In the genomic region with DNA sequence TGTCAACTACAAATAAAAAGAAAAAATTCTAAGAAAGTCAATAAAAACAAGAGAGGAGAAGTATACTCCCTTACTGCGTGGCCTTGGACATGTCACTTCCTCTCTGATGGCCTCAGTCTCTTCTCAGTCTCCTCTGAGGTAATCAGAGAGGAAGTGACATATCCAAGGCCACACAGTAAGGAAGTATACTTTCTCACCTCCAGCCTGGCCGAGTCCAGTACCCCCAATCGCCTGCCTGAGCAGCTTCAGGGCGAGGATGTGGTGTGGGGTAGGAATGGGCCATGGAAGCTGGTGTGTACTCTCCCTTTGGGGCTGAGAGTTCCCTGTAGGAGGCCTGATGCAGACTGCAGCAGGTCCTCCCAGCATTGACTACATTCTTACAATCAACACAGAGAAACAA, we compare ENCODE assay signal across 9 cellular contexts. TPM values are rescaled to one million over a fixed set of nuclear protein-coding genes. Genes with fewer than 3 reads are reported as not detected.
DNase-seq lines count a peak whose midpoint lies in the region; ATAC-seq and TF ChIP-seq lines count a peak whose summit lies in the region.
"Had no signal": no experiment of that assay in that cellular context is flagged by ENCODE, and none has a peak within 500 bp of the region (broad histone marks: within the 10 kb centered on the region; RNA-seq: fewer than 3 reads in every experiment).

No MANE protein-coding gene starts in this region.

- no peaks in the 10 kb centered on the region for H3K9me3 Mint-ChIP-seq in CD4-positive, CD25-positive, alpha-beta regulatory T cell
- H3K9me3 Mint-ChIP-seq in central memory CD8-positive, alpha-beta T cell, result no peaks in the 10 kb centered on the region

- peak; percentile 83 to 87 for ATAC-seq in CD4-positive, CD25-positive, alpha-beta regulatory T cell (ENCODE audit: low read depth in 2 of 2)
- peak; percentile 55 for ATAC-seq in GM18909 (IDR thresholded peaks at IDR 0.05; ENCODE audit: poor library complexity, unreplicated experiment)
- ATAC-seq in central memory CD8-positive, alpha-beta T cell (replicated peaks; ENCODE audit: extremely low read depth, poor library complexity, severe bottlenecking), result peak; percentile 74
- ATAC-seq in GM21360 (IDR thresholded peaks at IDR 0.05; ENCODE audit: unreplicated experiment), result no peak

- H3K27ac Mint-ChIP-seq in CD4-positive, CD25-positive, alpha-beta regulatory T cell, result peak overlapping the region; percentile 82 to 96 (median 95)
- peak overlapping the region; percentile 19 for H3K27ac Mint-ChIP-seq in central memory CD8-positive, alpha-beta T cell (ENCODE audit: low read depth)

- H3K36me3 Mint-ChIP-seq in CD4-positive, CD25-positive, alpha-beta regulatory T cell, result no peaks in the 10 kb centered on the region
- peaks cover 3% of the 10 kb centered on the region for H3K36me3 Mint-ChIP-seq in central memory CD8-positive, alpha-beta T cell (ENCODE audit: insufficient read depth)

- DNase-seq in CD4-positive, CD25-positive, alpha-beta regulatory T cell, result peak in 2 of 3 donors; percentile 55 to 84
- DNase-seq in NB4 (ENCODE audit: low read depth), result peak; percentile 79
- no peak for DNase-seq in central memory CD8-positive, alpha-beta T cell (ENCODE audit: low spot score in 2 of 2)
- no peak for DNase-seq in stimulated activated CD4-positive, alpha-beta T cell treated with anti-CD3 and anti-CD28 coated beads, Interleukin-4, amount 100 ng/mL, for 1 hour
- no peak for DNase-seq in DMS53 (lab: John Stamatoyannopoulos, UW)
- no peak for DNase-seq in amygdala (lab: John Stamatoyannopoulos, UW)
- DNase-seq: stimulated activated CD8-positive, alpha-beta memory T cell treated with anti-CD3 and anti-CD28 coated beads, Interleukin-4, amount 100 ng/mL, for 48 hours had no signal

- peak overlapping the region; percentile 32 for H3K4me3 ChIP-seq in CD4-positive, CD25-positive, alpha-beta regulatory T cell (ENCODE audit: low read depth, low read length)
- H3K4me3 ChIP-seq in NB4 (ENCODE audit: low read depth, low read length), result no peak overlapping the region

- H3K27me3 ChIP-seq in CD4-positive, CD25-positive, alpha-beta regulatory T cell (ENCODE audit: control insufficient read depth, insufficient read depth, low read length), result no peaks in the 10 kb centered on the region

- peaks cover 30% of the 10 kb centered on the region for H3K4me1 ChIP-seq in CD4-positive, CD25-positive, alpha-beta regulatory T cell (ENCODE audit: control insufficient read depth, insufficient read depth, low read length, poor library complexity, severe bottlenecking)

- H3K9me3 ChIP-seq in CD4-positive, CD25-positive, alpha-beta regulatory T cell (ENCODE audit: control insufficient read depth in 2 of 2, low read length in 2 of 2), result no peaks in the 10 kb centered on the region

- TF ChIP-seq CTCF in NB4 (IDR thresholded peaks at IDR 0.05; ENCODE audit: low read depth, low read length), result no peak

- H3K4me1 Mint-ChIP-seq in CD4-positive, CD25-positive, alpha-beta regulatory T cell, result peaks cover 27 to 68% (median 43%) of the 10 kb centered on the region in 4 donors
- H3K4me1 Mint-ChIP-seq in central memory CD8-positive, alpha-beta T cell, result peaks cover 15% of the 10 kb centered on the region

- peak overlapping the region; percentile 22 to 63 (median 48) for H3K4me3 Mint-ChIP-seq in CD4-positive, CD25-positive, alpha-beta regulatory T cell
- H3K4me3 Mint-ChIP-seq in central memory CD8-positive, alpha-beta T cell, result no peak overlapping the region

- H3K36me3 ChIP-seq in CD4-positive, CD25-positive, alpha-beta regulatory T cell (ENCODE audit: control insufficient read depth, insufficient read depth, low read length), result no peaks in the 10 kb centered on the region

- peak; percentile 44 for TF ChIP-seq POLR2A in NB4 (IDR thresholded peaks at IDR 0.05; ENCODE audit: extremely low read depth, insufficient read length)

- H3K27me3 Mint-ChIP-seq in CD4-positive, CD25-positive, alpha-beta regulatory T cell, result no peaks in the 10 kb centered on the region
- H3K27me3 Mint-ChIP-seq in central memory CD8-positive, alpha-beta T cell, result peaks cover 5% of the 10 kb centered on the region

- H3K27ac ChIP-seq in CD4-positive, CD25-positive, alpha-beta regulatory T cell (ENCODE audit: insufficient read depth, low read length, poor library complexity, severe bottlenecking), result peak overlapping the region; percentile 47

RNA-seq across cellular contexts. Expression of a gene that starts 15.8 kb away (rescaled TPM):
- total RNA-seq in CD4-positive, CD25-positive, alpha-beta regulatory T cell, result 2.9 TPM
- polyA plus RNA-seq in CD4-positive, CD25-positive, alpha-beta regulatory T cell, result 1 to 10 TPM; 1.6 to 4.5 (median 2.5) TPM

Comparison
In these comparisons a context has a peak if more than half of its experiments do, and no peak if none do; other contexts are left out.
1. DNase-seq: peak in CD4-positive, CD25-positive, alpha-beta regulatory T cell (2 of 3) and NB4 (single experiment); none in central memory CD8-positive, alpha-beta T cell (0 of 2), stimulated activated CD4-positive, alpha-beta T cell treated with anti-CD3 and anti-CD28 coated beads, Interleukin-4, amount 100 ng/mL, for 1 hour (single experiment), DMS53 (single experiment) and amygdala (0 of 56).